Comparison of ENCODE assay signal across 11 cellular contexts in the genomic region with DNA sequence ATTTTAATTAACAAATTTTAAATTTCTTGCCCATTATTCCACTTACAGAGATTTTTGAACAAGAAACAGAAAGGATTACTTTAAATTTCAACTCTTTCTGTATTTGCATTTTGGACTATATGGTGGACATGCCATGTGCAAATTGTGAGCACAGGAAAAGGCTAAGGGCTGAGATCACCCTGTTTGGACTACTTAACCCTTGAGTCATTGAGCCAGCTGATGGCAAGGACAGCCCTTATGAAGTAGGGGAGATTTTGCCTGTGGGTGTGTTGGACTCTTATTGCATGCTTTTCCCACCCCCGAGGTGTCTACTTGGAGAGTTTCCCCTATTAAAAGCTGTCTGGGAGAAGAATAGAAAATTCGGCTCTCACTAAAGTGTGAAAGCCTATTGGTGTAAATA. TPM values are rescaled to one million over a fixed set of nuclear protein-coding genes. Genes with fewer than 3 reads are reported as not detected.
DNase-seq lines count a peak whose midpoint lies in the region; ATAC-seq, FAIRE-seq and TF ChIP-seq lines count a peak whose summit lies in the region.
"Had no signal": no experiment of that assay in that cellular context is flagged by ENCODE, and none has a peak within 500 bp of the region (broad histone marks: within the 10 kb centered on the region; RNA-seq: fewer than 3 reads in every experiment).

No MANE protein-coding gene starts in this region.

- CTCF ChIA-PET in SK-N-SH (lab: Yijun Ruan, JAX): interaction anchor here (1.8 kb wide), 1 partner anchor 11 kb away, joined by 4 read pairs; no protein-coding TSS in a partner anchor

- no peaks in the 10 kb centered on the region for H3K9me3 ChIP-seq in SK-N-SH

- peaks cover 18% of the 10 kb centered on the region for H3K79me2 ChIP-seq in SK-N-SH (ENCODE audit: insufficient read depth)

- peak in 1 of 2 experiments; percentile 42; a peak in 1 of 4 replicates for TF ChIP-seq EP300 in SK-N-SH (IDR thresholded peaks at IDR 0.05; ENCODE audit: borderline replicate concordance in 1 of 2, low read depth in 1 of 2, low read length in 1 of 2)

- no peak overlapping the region for H3K9ac ChIP-seq in SK-N-SH

- H2AFZ ChIP-seq in SK-N-SH (ENCODE audit: low read depth): peak overlapping the region; percentile 35; the same call in 1 of the 2 replicates

- no peak for TF ChIP-seq POLR2A in H54 (IDR thresholded peaks at IDR 0.05; ENCODE audit: low read depth, low read length)

- peak; percentile 44 for DNase-seq in H54 (ENCODE audit: insufficient read length, low spot score)
- no peak for DNase-seq in SK-N-SH
- peak; percentile 70 for DNase-seq in fibroblast of peridontal ligament (ENCODE audit: extremely low read depth)
- peak; percentile 88 for DNase-seq in renal cortical epithelial cell (ENCODE audit: low read depth)
- DNase-seq in activated CD8-positive, alpha-beta memory T cell treated with anti-CD3 and anti-CD28 coated beads, Interleukin-2, amount 50 U/mL, for 48 hours: no peak
- no peak for DNase-seq in NCI-H2107 (lab: John Stamatoyannopoulos, UW)
- DNase-seq: activated naive CD8-positive, alpha-beta T cell treated with anti-CD3 and anti-CD28 coated beads for 36 hours; NCI-H2081; stimulated activated CD4-positive, alpha-beta T cell treated with anti-CD3 and anti-CD28 coated beads, Interleukin-12 subunit alpha, Interleukin-12 subunit beta, amount 100 ng/mL, for 4 hours had no signal

- no peak for ATAC-seq in GM21360 (IDR thresholded peaks at IDR 0.05; ENCODE audit: unreplicated experiment)
- ATAC-seq: stimulated activated memory B cell treated with anti-CD40 and anti-IgM and Interleukin-4, amounts not matched to agents 10 μg/mL and 1 μg/mL and 100 μg/mL, for 72 hours had no signal

- peaks cover 9 to 39% of the 10 kb centered on the region in 2 experiments; a peak in 3 of 4 replicates for H3K4me1 ChIP-seq in SK-N-SH (ENCODE audit: control insufficient read depth in 1 of 2, insufficient read depth in 2 of 2, low read depth in 1 of 2, low read length in 1 of 2)

- H4K20me1 ChIP-seq in SK-N-SH (ENCODE audit: insufficient read depth): no peaks in the 10 kb centered on the region

- POLR2A ChIA-PET in SK-N-SH (lab: Yijun Ruan, JAX): no interaction called here

- WGBS in SK-N-SH (ENCODE audit: low lambda C conversion rate): 34% methylated on average over 2 of the region's 2 CpGs

- H3K27me3 ChIP-seq in SK-N-SH (ENCODE audit: insufficient read depth): no peaks in the 10 kb centered on the region

- H3K4me3 ChIP-seq in SK-N-SH (ENCODE audit: low read depth in 2 of 2, low read length in 1 of 2): no peak overlapping the region

- peak overlapping the region; percentile 65 for H3K4me2 ChIP-seq in SK-N-SH

- H3F3A ChIP-seq in SK-N-SH (replicated peaks; ENCODE audit: insufficient read depth): peaks cover 17% of the 10 kb centered on the region

- peak overlapping the region in 1 of 2 experiments; percentile 41; a peak in 2 of 4 replicates for H3K27ac ChIP-seq in SK-N-SH (ENCODE audit: low read depth in 2 of 2, low read length in 1 of 2)

- FAIRE-seq in H54 (lab: Jason Lieb, UNC): peak; percentile 99

- no peaks in the 10 kb centered on the region for H3K9me2 ChIP-seq in SK-N-SH

- TF ChIP-seq CTCF in SK-N-SH (IDR thresholded peaks at IDR 0.05): no peak

- no peak for TF ChIP-seq RAD21 in SK-N-SH (IDR thresholded peaks at IDR 0.05; ENCODE audit: low read length)

- no peaks in the 10 kb centered on the region for H3K36me3 ChIP-seq in SK-N-SH (replicated peaks in 1 of 2; ENCODE audit: control insufficient read depth in 1 of 2, insufficient read depth in 2 of 2, low read length in 1 of 2)

TF ChIP-seq in SK-N-SH, 30 proteins besides CTCF, POLR2A, EP300 and RAD21:
- TF ChIP-seq, protein P1, sequence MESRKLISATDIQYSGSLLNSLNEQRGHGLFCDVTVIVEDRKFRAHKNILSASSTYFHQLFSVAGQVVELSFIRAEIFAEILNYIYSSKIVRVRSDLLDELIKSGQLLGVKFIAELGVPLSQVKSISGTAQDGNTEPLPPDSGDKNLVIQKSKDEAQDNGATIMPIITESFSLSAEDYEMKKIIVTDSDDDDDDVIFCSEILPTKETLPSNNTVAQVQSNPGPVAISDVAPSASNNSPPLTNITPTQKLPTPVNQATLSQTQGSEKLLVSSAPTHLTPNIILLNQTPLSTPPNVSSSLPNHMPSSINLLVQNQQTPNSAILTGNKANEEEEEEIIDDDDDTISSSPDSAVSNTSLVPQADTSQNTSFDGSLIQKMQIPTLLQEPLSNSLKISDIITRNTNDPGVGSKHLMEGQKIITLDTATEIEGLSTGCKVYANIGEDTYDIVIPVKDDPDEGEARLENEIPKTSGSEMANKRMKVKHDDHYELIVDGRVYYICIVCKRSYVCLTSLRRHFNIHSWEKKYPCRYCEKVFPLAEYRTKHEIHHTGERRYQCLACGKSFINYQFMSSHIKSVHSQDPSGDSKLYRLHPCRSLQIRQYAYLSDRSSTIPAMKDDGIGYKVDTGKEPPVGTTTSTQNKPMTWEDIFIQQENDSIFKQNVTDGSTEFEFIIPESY (IDR thresholded peaks at IDR 0.05; ENCODE audit: borderline replicate concordance, low read depth): no peak
- peak; percentile 22; the same call in 1 of the 2 replicates for TF ChIP-seq NFIC (IDR thresholded peaks at IDR 0.05; ENCODE audit: borderline replicate concordance)
- TF ChIP-seq TEAD4 (IDR thresholded peaks at IDR 0.05; ENCODE audit: borderline replicate concordance, insufficient read depth): no peak
- TF ChIP-seq FOSL2 (IDR thresholded peaks at IDR 0.05; ENCODE audit: borderline replicate concordance, low read depth): peak; percentile 81; the same call in 1 of the 2 replicates
- TF ChIP-seq, protein P2, sequence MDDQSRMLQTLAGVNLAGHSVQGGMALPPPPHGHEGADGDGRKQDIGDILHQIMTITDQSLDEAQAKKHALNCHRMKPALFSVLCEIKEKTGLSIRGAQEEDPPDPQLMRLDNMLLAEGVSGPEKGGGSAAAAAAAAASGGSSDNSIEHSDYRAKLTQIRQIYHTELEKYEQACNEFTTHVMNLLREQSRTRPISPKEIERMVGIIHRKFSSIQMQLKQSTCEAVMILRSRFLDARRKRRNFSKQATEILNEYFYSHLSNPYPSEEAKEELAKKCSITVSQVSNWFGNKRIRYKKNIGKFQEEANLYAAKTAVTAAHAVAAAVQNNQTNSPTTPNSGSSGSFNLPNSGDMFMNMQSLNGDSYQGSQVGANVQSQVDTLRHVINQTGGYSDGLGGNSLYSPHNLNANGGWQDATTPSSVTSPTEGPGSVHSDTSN (IDR thresholded peaks at IDR 0.05): peak; percentile 58
- peak; percentile 17; the same call in 1 of the 2 replicates for TF ChIP-seq POLR2AphosphoS5 (IDR thresholded peaks at IDR 0.05; ENCODE audit: low read depth, low read length)
- TF ChIP-seq, protein P3, sequence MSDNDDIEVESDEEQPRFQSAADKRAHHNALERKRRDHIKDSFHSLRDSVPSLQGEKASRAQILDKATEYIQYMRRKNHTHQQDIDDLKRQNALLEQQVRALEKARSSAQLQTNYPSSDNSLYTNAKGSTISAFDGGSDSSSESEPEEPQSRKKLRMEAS (IDR thresholded peaks at IDR 0.05; ENCODE audit: low read depth): peak; percentile 64
- TF ChIP-seq JUND (IDR thresholded peaks at IDR 0.05): peak; percentile 77
- TF ChIP-seq TCF12 (IDR thresholded peaks at IDR 0.05): peak; percentile 62

RNA-seq across cellular contexts. Expression of a gene that starts 17.2 kb away (rescaled TPM):
- 16.6 and 20.0 TPM in 2 replicates for polyA plus RNA-seq in SK-N-SH (2012; rRNA removed)
- 24.8 and 29.8 TPM in 2 replicates for polyA plus RNA-seq in SK-N-SH (2012; cell fraction: cytosol; rRNA removed)
- 7.3 and 13.3 TPM in 2 replicates for polyA plus RNA-seq in SK-N-SH (2012; cell fraction: nucleus; rRNA removed)
- 102 and 236 TPM in 2 replicates for total RNA-seq in renal cortical epithelial cell

RNA-seq across cellular contexts. Expression of a gene that starts 46.2 kb away (rescaled TPM):
- 85.6 and 108 TPM in 2 replicates for polyA plus RNA-seq in SK-N-SH (2012; rRNA removed)
- polyA plus RNA-seq in SK-N-SH (2012; cell fraction: cytosol; rRNA removed): 113 and 145 TPM in 2 replicates
- polyA plus RNA-seq in SK-N-SH (2012; cell fraction: nucleus; rRNA removed): 27.7 and 44.7 TPM in 2 replicates
- 105 and 126 TPM in 2 replicates for total RNA-seq in renal cortical epithelial cell

Comparison
In these comparisons a context has a peak if more than half of its experiments do, and no peak if none do; other contexts are left out.
1. DNase-seq: peak in H54 (single experiment), fibroblast of peridontal ligament (single experiment) and renal cortical epithelial cell (single experiment); none in SK-N-SH (single experiment), activated CD8-positive, alpha-beta memory T cell treated with anti-CD3 and anti-CD28 coated beads, Interleukin-2, amount 50 U/mL, for 48 hours (single experiment) and NCI-H2107 (single experiment).